ENCODE assay signal across 14 cellular contexts in the genomic region with DNA sequence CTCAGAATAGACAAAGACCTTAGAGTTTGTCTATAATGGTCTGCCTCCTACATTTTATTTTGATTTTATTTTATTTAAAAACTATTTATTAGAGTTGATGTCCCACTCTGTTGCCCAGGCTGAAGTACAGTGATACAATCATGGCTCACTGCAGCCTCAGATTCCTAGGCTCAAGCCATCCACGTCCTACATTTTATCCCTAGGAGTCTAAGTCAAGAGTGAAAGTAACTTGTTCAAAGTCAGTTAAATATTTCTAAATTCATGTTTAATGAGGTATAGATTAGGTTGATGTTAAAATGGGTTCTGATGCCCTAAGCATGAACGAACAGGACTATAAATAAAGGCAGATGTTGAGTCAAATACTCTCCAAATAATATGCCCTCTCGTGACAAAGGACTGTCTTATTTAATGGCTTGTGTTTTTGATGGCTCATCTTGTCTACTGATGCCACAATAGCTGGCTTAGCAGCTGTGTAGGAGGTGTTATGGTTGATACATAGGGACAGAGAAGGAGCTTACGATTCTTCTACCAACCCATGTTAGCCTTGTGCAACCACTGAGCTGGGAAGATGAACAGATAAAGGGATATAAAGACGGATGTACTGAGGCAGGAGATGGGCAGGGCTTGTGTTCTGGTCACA.
DNase-seq lines count a peak whose midpoint lies in the region; ATAC-seq, FAIRE-seq and TF ChIP-seq lines count a peak whose summit lies in the region.
"Had no signal": no experiment of that assay in that cellular context is flagged by ENCODE, and none has a peak within 500 bp of the region (broad histone marks: within the 10 kb centered on the region; RNA-seq: fewer than 3 reads in every experiment).

No MANE protein-coding gene starts in this region.

- intact Hi-C loops in right lobe of liver (cut with DNase I) = no loop called here

- H3K4me1 ChIP-seq in right lobe of liver = no peaks in the 10 kb centered on the region
- H3K4me1 ChIP-seq: BLaER1 had no signal

- H3K4me3 Mint-ChIP-seq in memory B cell = no peak overlapping the region
- H3K4me3 Mint-ChIP-seq: H9 had no signal

- no peak for FAIRE-seq in urothelium cell line (lab: Jason Lieb, UNC)
- FAIRE-seq: colon had no signal

- TF ChIP-seq POLR2A in right lobe of liver (IDR thresholded peaks at IDR 0.05) = no peak

- no peaks in the 10 kb centered on the region for H3K27me3 ChIP-seq in right lobe of liver
- H3K27me3 ChIP-seq: BLaER1 had no signal

- peaks cover 2% of the 10 kb centered on the region for H3K4me1 Mint-ChIP-seq in memory B cell

- no peak overlapping the region for H3K4me3 ChIP-seq in right lobe of liver
- H3K4me3 ChIP-seq: BLaER1 had no signal

- peak; percentile 42 for DNase-seq in OCI-M1 (lab: John Stamatoyannopoulos, UW)
- DNase-seq in memory B cell (ENCODE audit: low spot score in 2 of 2) = no peak
- no peak for DNase-seq in urothelium cell line (ENCODE audit: low spot score)
- DNase-seq in right lobe of liver = no peak
- DNase-seq in NCI-H748 treated with DMSO at 0.1 percent for 48 hours (lab: John Stamatoyannopoulos, UW) = no peak
- DNase-seq: activated CD4-positive, CD25-positive, alpha-beta regulatory T cell; activated T-cell treated with anti-CD3 and anti-CD28 coated beads, Interleukin-2, amount 50 U/mL, for 1 hour; NCI-H2171 treated with DMSO at 0.1 percent for 48 hours had no signal

- peaks cover 41% of the 10 kb centered on the region for H3K36me3 Mint-ChIP-seq in memory B cell

- no peak overlapping the region for H3K27ac ChIP-seq in right lobe of liver
- H3K27ac ChIP-seq: BLaER1 had no signal

- ATAC-seq in GM18519 (IDR thresholded peaks at IDR 0.05; ENCODE audit: low FRiP score, unreplicated experiment) (peak; percentile 10), GM21717 (IDR thresholded peaks at IDR 0.05; ENCODE audit: unreplicated experiment) (peak; percentile 30), memory B cell (ENCODE audit: low read depth) (no peak), right lobe of liver (no peak), HG02885 (IDR thresholded peaks at IDR 0.05; ENCODE audit: poor library complexity, unreplicated experiment) (no peak)

- H3K36me3 ChIP-seq in right lobe of liver = no peaks in the 10 kb centered on the region
- H3K36me3 ChIP-seq: BLaER1 had no signal

- H3K27ac Mint-ChIP-seq in memory B cell = peak overlapping the region; percentile 71
- H3K27ac Mint-ChIP-seq: H9 had no signal

- WGBS in right lobe of liver (ENCODE audit: insufficient coverage, low coverage, low lambda C conversion rate, missing lambda C conversion rate) = 48% methylated on average over 5 of the region's 5 CpGs

- no peaks in the 10 kb centered on the region for H3K9me3 ChIP-seq in right lobe of liver
- H3K9me3 ChIP-seq: BLaER1 had no signal

- no peaks in the 10 kb centered on the region for H3K9me3 Mint-ChIP-seq in memory B cell
- H3K9me3 Mint-ChIP-seq: H9 had no signal

- no peak for TF ChIP-seq CTCF in right lobe of liver (IDR thresholded peaks at IDR 0.05)

- no peaks in the 10 kb centered on the region for H3K27me3 Mint-ChIP-seq in memory B cell

Comparison
In these comparisons a context has a peak if more than half of its experiments do, and no peak if none do; other contexts are left out.
1. ATAC-seq: peak in GM18519 (single experiment) and GM21717 (single experiment); none in memory B cell (single experiment), right lobe of liver (0 of 4) and HG02885 (single experiment).